24 cellular contexts compared by ENCODE assay signal in genomic region chr19:43923875-43924274, GRCh38.
"Had no signal": no experiment of that assay in that cellular context is flagged by ENCODE, and none has a peak within 500 bp of the region (broad histone marks: within the 10 kb centered on the region; RNA-seq: fewer than 3 reads in every experiment).

No MANE protein-coding gene starts in this region.

- H3K9me3 ChIP-seq: colonic mucosa had no signal

- ATAC-seq: effector memory CD8-positive, alpha-beta T cell; foreskin keratinocyte; gastroesophageal sphincter; heart left ventricle; left colon; left lobe of liver; lower lobe of right lung; mucosa of descending colon had no signal

- H3K27ac ChIP-seq: colonic mucosa, esophagus muscularis mucosa, foreskin keratinocyte, gastroesophageal sphincter, heart left ventricle, hepatocyte, left ventricle myocardium inferior, lower lobe of right lung had no signal

- DNase-seq: colonic mucosa; cortex of kidney; effector CD8-positive, alpha-beta T cell; effector memory CD8-positive, alpha-beta T cell; endodermal cell; foreskin keratinocyte; heart left ventricle; hypothalamus; immature natural killer cell; islet precursor cell; kidney; kidney glomerular epithelial cell; left colon; left ventricle myocardium inferior; lower lobe of right lung; mesenchymal stem cell; mucosa of descending colon had no signal

- H3K27me3 ChIP-seq: colonic mucosa, esophagus muscularis mucosa, foreskin keratinocyte, gastroesophageal sphincter, heart left ventricle, hepatocyte had no signal

- FAIRE-seq: endometrium, endothelial cell of umbilical vein, frontal cortex, kidney had no signal

- H3K4me1 ChIP-seq: colonic mucosa, esophagus muscularis mucosa, foreskin keratinocyte, gastroesophageal sphincter, heart left ventricle, left ventricle myocardium inferior, lower lobe of right lung had no signal

- H3K4me3 ChIP-seq: colonic mucosa, esophagus muscularis mucosa, gastroesophageal sphincter, heart left ventricle, hepatocyte, left ventricle myocardium inferior, lower lobe of right lung, mucosa of descending colon had no signal

- H3K4me2 ChIP-seq: hepatocyte had no signal
